29 cellular contexts compared by ENCODE assay signal in the genomic region with DNA sequence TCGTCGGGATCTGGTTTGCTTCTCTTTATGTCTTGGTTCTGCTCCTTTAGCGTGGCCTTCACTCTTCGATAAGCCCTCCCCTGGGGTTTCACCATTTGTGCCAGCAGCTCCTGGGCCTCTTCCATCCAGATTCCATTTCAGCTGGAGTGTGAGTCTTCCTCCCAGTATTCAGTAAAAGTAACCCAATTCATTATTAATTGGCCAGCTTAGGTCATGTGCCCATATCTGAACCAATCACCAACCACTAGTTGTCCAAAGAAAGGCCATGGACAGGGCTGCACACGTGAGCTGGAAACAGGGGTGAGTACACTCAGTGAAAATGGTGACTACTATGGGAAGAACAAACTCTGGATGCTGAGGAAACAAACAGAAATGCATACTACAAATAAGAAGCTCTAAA.
"Had no signal": no experiment of that assay in that cellular context is flagged by ENCODE, and none has a peak within 500 bp of the region (broad histone marks: within the 10 kb centered on the region; RNA-seq: fewer than 3 reads in every experiment).

No MANE protein-coding gene starts in this region.

- H3K4me3 Mint-ChIP-seq: stimulated activated effector memory CD8-positive, alpha-beta T cell treated with anti-CD3 and anti-CD28 coated beads, Interleukin-12 subunit alpha, Interleukin-12 subunit beta, amount 100 ng/mL, for 72 hours; stimulated activated memory B cell treated with anti-CD40 and anti-IgM and Interleukin-4, amounts not matched to agents 10 μg/mL and 1 μg/mL and 100 μg/mL, for 72 hours; stimulated activated naive B cell treated with anti-CD40 and anti-IgM and Interleukin-4, amounts not matched to agents 10 μg/mL and 1 μg/mL and 100 μg/mL, for 72 hours; stimulated activated naive CD8-positive, alpha-beta T cell treated with anti-CD3 and anti-CD28 coated beads, Interleukin-15, amount 100 ng/mL, for 72 hours; stimulated activated naive CD8-positive, alpha-beta T cell treated with anti-CD3 and anti-CD28 coated beads, Interleukin-15, Interleukin-2, amounts not matched to agents 100 ng/mL and 50 ng/mL, for 24 hours; type B pancreatic cell had no signal

- FAIRE-seq: urothelium cell line had no signal

- DNase-seq: stimulated activated CD4-positive, alpha-beta T cell treated with anti-CD3 and anti-CD28 coated beads, Interleukin-2, amount 100 ng/mL, for 48 hours; stimulated activated CD4-positive, alpha-beta T cell treated with anti-CD3 and anti-CD28 coated beads, Interleukin-4, amount 100 ng/mL, for 1 hour; stimulated activated CD4-positive, alpha-beta T cell treated with anti-CD3 and anti-CD28 coated beads, Interleukin-4, amount 100 ng/mL, for 24 hours; stimulated activated CD4-positive, alpha-beta T cell treated with anti-CD3 and anti-CD28 coated beads, Interleukin-4, amount 100 ng/mL, for 4 hours; stimulated activated CD8-positive, alpha-beta memory T cell treated with anti-CD3 and anti-CD28 coated beads, Interleukin-4, amount 100 ng/mL, for 48 hours; stimulated activated naive B cell treated with anti-CD40 and anti-IgM and Interleukin-4, amounts not matched to agents 10 μg/mL and 1 μg/mL and 100 μg/mL, for 72 hours; stimulated activated naive CD4-positive, alpha-beta T cell; stimulated activated naive CD4-positive, alpha-beta T cell treated with Interleukin-2 at 50 U/mL for 16 hours; stimulated activated naive CD8-positive, alpha-beta T cell treated with anti-CD3 and anti-CD28 coated beads, Interleukin-15, amount 100 ng/mL, for 72 hours; stimulated activated naive CD8-positive, alpha-beta T cell treated with anti-CD3 and anti-CD28 coated beads, Interleukin-15, Interleukin-2, amounts not matched to agents 100 U/mL and 50 U/mL, for 24 hours; stomach; substantia nigra; testis; thyroid gland; tibial artery; transverse colon; trophoblast cell; upper lobe of left lung; upper lobe of right lung; uterus had no signal

- H3K27ac Mint-ChIP-seq: stimulated activated effector memory CD8-positive, alpha-beta T cell treated with anti-CD3 and anti-CD28 coated beads, Interleukin-12 subunit alpha, Interleukin-12 subunit beta, amount 100 ng/mL, for 72 hours; stimulated activated memory B cell treated with anti-CD40 and anti-IgM and Interleukin-4, amounts not matched to agents 10 μg/mL and 1 μg/mL and 100 μg/mL, for 72 hours; stimulated activated naive B cell treated with anti-CD40 and anti-IgM and Interleukin-4, amounts not matched to agents 10 μg/mL and 1 μg/mL and 100 μg/mL, for 72 hours; stimulated activated naive CD8-positive, alpha-beta T cell treated with anti-CD3 and anti-CD28 coated beads, Interleukin-15, Interleukin-2, amounts not matched to agents 100 ng/mL and 50 ng/mL, for 24 hours; type B pancreatic cell had no signal

- H3K36me3 ChIP-seq: stomach, suprapubic skin, thoracic aorta, thyroid gland, tibial artery, tibial nerve, transverse colon, upper lobe of left lung, upper lobe of right lung, uterus, vagina had no signal

- H3K27me3 ChIP-seq: testis, thyroid gland, tibial nerve, uterus, vagina had no signal

- H3K4me1 Mint-ChIP-seq: stimulated activated effector memory CD8-positive, alpha-beta T cell treated with anti-CD3 and anti-CD28 coated beads, Interleukin-12 subunit alpha, Interleukin-12 subunit beta, amount 100 ng/mL, for 72 hours had no signal

- H3K36me3 Mint-ChIP-seq: stimulated activated effector memory CD8-positive, alpha-beta T cell treated with anti-CD3 and anti-CD28 coated beads, Interleukin-12 subunit alpha, Interleukin-12 subunit beta, amount 100 ng/mL, for 72 hours; stimulated activated memory B cell treated with anti-CD40 and anti-IgM and Interleukin-4, amounts not matched to agents 10 μg/mL and 1 μg/mL and 100 μg/mL, for 72 hours; stimulated activated naive B cell treated with anti-CD40 and anti-IgM and Interleukin-4, amounts not matched to agents 10 μg/mL and 1 μg/mL and 100 μg/mL, for 72 hours; type B pancreatic cell had no signal

- H3K9me3 ChIP-seq: stomach, suprapubic skin, testis, thoracic aorta, thyroid gland, tibial artery, tibial nerve, transverse colon, upper lobe of left lung, upper lobe of right lung, uterus, vagina had no signal

- H3K4me3 ChIP-seq: stomach, suprapubic skin, testis, thoracic aorta, thyroid gland, tibial artery, tibial nerve, transverse colon, upper lobe of left lung, upper lobe of right lung, uterus, vagina had no signal

- ATAC-seq: stimulated activated effector memory CD8-positive, alpha-beta T cell treated with anti-CD3 and anti-CD28 coated beads, Interleukin-12 subunit alpha, Interleukin-12 subunit beta, amount 100 ng/mL, for 72 hours; stimulated activated memory B cell treated with anti-CD40 and anti-IgM and Interleukin-4, amounts not matched to agents 10 μg/mL and 1 μg/mL and 100 μg/mL, for 72 hours; stimulated activated naive B cell treated with anti-CD40 and anti-IgM and Interleukin-4, amounts not matched to agents 10 μg/mL and 1 μg/mL and 100 μg/mL, for 72 hours; stimulated activated naive CD8-positive, alpha-beta T cell treated with anti-CD3 and anti-CD28 coated beads, Interleukin-15, amount 100 ng/mL, for 72 hours; stimulated activated naive CD8-positive, alpha-beta T cell treated with anti-CD3 and anti-CD28 coated beads, Interleukin-15, Interleukin-2, amounts not matched to agents 100 U/mL and 50 U/mL, for 24 hours; upper lobe of right lung had no signal

- H3K27ac ChIP-seq: stomach, suprapubic skin, testis, thoracic aorta, thyroid gland, tibial artery, tibial nerve, transverse colon, upper lobe of left lung, upper lobe of right lung, uterus, vagina had no signal

- H3K4me1 ChIP-seq: uterus had no signal

- H3K9me3 Mint-ChIP-seq: type B pancreatic cell had no signal
